ENCODE assay signal across 1 cellular context in genomic region chr2:96231316-96231715, GRCh38.
TF ChIP-seq lines count a peak whose summit lies in the region.

No MANE protein-coding gene starts in this region.

TF ChIP-seq in HepG2, 621 proteins besides CTCF, POLR2A, EP300 and RAD21:
- no peak for TF ChIP-seq SMC3 (IDR thresholded peaks at IDR 0.05; ENCODE audit: low read length)
- no peak for TF ChIP-seq KAT8 (CRISPR knock-in tag; IDR thresholded peaks at IDR 0.05)
- TF ChIP-seq DMAP1 (CRISPR knock-in tag; IDR thresholded peaks at IDR 0.05), result no peak
- no peak for TF ChIP-seq KLF15 (CRISPR knock-in tag; IDR thresholded peaks at IDR 0.05; ENCODE audit: borderline replicate concordance)
- no peak for TF ChIP-seq ZNF264 (CRISPR knock-in tag; IDR thresholded peaks at IDR 0.05)
- no peak for TF ChIP-seq KDM5A (IDR thresholded peaks at IDR 0.05; ENCODE audit: borderline replicate concordance, low read length)
- TF ChIP-seq NRL (CRISPR knock-in tag; IDR thresholded peaks at IDR 0.05; ENCODE audit: borderline replicate concordance), result no peak
- no peak for TF ChIP-seq EHMT2 (IDR thresholded peaks at IDR 0.05; ENCODE audit: borderline replicate concordance, low read depth, low read length)
- no peak for TF ChIP-seq ZC3H13 (CRISPR knock-in tag; IDR thresholded peaks at IDR 0.05)
- no peak for TF ChIP-seq NBN (conservative IDR thresholded peaks at IDR 0.05)
- TF ChIP-seq HNRNPL (IDR thresholded peaks at IDR 0.05; ENCODE audit: low read depth, low read length), result no peak
- TF ChIP-seq ZNF142 (CRISPR knock-in tag; IDR thresholded peaks at IDR 0.05), result no peak
- TF ChIP-seq ZFP91 (CRISPR knock-in tag; IDR thresholded peaks at IDR 0.05; ENCODE audit: borderline replicate concordance), result no peak
- TF ChIP-seq CSRNP2 (CRISPR knock-in tag; conservative IDR thresholded peaks at IDR 0.05; ENCODE audit: low read depth), result no peak
- TF ChIP-seq FOXK2 (IDR thresholded peaks at IDR 0.05), result no peak
- no peak for TF ChIP-seq ZKSCAN5 (CRISPR knock-in tag; IDR thresholded peaks at IDR 0.05)
- no peak for TF ChIP-seq ZKSCAN8 (CRISPR knock-in tag; IDR thresholded peaks at IDR 0.05; ENCODE audit: borderline replicate concordance)
